1 cellular context compared by ENCODE assay signal in the genomic region with DNA sequence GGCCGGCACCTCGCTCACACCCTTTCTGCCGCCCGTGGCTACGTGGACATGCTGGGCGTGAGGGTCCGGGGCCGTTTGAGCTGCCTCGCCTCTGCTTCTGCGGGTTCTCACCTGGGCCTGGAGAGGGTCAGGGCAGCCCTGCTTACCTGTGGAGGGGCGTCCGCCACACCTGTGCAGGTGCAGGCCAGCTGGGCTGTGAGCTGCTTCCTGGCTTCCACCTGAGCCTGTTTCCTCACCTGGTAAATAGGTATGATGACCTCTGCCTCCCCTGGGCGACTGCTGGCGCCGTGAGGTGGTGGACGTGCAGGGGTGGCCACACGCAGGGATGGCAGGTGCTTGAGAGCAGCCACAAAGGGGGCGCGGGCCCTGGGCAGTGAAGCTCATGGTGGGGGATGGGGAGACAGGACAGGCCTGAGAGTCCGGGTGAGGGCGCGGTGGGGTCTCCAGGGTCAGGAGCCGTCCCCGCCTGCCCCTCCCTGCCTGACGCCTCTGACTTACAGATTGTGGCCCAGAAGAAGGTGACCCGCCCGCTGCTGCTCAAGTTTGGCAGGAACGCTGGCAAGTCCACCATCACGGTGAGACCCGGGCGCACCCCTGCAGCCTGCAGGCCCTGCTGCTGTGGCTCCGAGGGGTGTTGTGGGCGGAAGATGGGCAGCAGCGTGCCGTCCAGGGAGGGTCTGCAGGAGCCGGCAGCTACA.
TF ChIP-seq lines count a peak whose summit lies in the region.

No MANE protein-coding gene starts in this region.

TF ChIP-seq in HCT116, 20 proteins besides CTCF, POLR2A, EP300 and RAD21:
- no peak for TF ChIP-seq FOSL1 (IDR thresholded peaks at IDR 0.05; ENCODE audit: low read depth)
- no peak for TF ChIP-seq CBX3 (IDR thresholded peaks at IDR 0.05; ENCODE audit: low read depth)
- no peak for TF ChIP-seq EZH2 (IDR thresholded peaks at IDR 0.05)
- TF ChIP-seq SP1 (IDR thresholded peaks at IDR 0.05; ENCODE audit: low read depth) = no peak
- TF ChIP-seq EGR1 (IDR thresholded peaks at IDR 0.05; ENCODE audit: low read depth) = no peak
- TF ChIP-seq ZFX (IDR thresholded peaks at IDR 0.05) = no peak
- no peak for TF ChIP-seq YY1 (IDR thresholded peaks at IDR 0.05; ENCODE audit: extremely low read depth, insufficient replicate concordance, low read depth, low read length)
- TF ChIP-seq SRF (IDR thresholded peaks at IDR 0.05; ENCODE audit: low read depth) = no peak
- TF ChIP-seq, protein P1, sequence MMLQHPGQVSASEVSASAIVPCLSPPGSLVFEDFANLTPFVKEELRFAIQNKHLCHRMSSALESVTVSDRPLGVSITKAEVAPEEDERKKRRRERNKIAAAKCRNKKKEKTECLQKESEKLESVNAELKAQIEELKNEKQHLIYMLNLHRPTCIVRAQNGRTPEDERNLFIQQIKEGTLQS (IDR thresholded peaks at IDR 0.05) = no peak
- TF ChIP-seq, protein P2, sequence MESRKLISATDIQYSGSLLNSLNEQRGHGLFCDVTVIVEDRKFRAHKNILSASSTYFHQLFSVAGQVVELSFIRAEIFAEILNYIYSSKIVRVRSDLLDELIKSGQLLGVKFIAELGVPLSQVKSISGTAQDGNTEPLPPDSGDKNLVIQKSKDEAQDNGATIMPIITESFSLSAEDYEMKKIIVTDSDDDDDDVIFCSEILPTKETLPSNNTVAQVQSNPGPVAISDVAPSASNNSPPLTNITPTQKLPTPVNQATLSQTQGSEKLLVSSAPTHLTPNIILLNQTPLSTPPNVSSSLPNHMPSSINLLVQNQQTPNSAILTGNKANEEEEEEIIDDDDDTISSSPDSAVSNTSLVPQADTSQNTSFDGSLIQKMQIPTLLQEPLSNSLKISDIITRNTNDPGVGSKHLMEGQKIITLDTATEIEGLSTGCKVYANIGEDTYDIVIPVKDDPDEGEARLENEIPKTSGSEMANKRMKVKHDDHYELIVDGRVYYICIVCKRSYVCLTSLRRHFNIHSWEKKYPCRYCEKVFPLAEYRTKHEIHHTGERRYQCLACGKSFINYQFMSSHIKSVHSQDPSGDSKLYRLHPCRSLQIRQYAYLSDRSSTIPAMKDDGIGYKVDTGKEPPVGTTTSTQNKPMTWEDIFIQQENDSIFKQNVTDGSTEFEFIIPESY (IDR thresholded peaks at IDR 0.05; ENCODE audit: extremely low read depth, insufficient replicate concordance, low read length) = no peak
- no peak for TF ChIP-seq TCF7L2 (IDR thresholded peaks at IDR 0.05; ENCODE audit: borderline replicate concordance, extremely low read depth, insufficient read depth, insufficient read length)
- no peak for TF ChIP-seq EZH2phosphoT487 (IDR thresholded peaks at IDR 0.05; ENCODE audit: borderline replicate concordance)
- TF ChIP-seq POLR2AphosphoS5 (IDR thresholded peaks at IDR 0.05; ENCODE audit: low read depth, low read length) = no peak
- TF ChIP-seq, protein P3, sequence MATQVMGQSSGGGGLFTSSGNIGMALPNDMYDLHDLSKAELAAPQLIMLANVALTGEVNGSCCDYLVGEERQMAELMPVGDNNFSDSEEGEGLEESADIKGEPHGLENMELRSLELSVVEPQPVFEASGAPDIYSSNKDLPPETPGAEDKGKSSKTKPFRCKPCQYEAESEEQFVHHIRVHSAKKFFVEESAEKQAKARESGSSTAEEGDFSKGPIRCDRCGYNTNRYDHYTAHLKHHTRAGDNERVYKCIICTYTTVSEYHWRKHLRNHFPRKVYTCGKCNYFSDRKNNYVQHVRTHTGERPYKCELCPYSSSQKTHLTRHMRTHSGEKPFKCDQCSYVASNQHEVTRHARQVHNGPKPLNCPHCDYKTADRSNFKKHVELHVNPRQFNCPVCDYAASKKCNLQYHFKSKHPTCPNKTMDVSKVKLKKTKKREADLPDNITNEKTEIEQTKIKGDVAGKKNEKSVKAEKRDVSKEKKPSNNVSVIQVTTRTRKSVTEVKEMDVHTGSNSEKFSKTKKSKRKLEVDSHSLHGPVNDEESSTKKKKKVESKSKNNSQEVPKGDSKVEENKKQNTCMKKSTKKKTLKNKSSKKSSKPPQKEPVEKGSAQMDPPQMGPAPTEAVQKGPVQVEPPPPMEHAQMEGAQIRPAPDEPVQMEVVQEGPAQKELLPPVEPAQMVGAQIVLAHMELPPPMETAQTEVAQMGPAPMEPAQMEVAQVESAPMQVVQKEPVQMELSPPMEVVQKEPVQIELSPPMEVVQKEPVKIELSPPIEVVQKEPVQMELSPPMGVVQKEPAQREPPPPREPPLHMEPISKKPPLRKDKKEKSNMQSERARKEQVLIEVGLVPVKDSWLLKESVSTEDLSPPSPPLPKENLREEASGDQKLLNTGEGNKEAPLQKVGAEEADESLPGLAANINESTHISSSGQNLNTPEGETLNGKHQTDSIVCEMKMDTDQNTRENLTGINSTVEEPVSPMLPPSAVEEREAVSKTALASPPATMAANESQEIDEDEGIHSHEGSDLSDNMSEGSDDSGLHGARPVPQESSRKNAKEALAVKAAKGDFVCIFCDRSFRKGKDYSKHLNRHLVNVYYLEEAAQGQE (IDR thresholded peaks at IDR 0.05; ENCODE audit: low read depth) = no peak
